ENCODE assay signal across 10 cellular contexts in genomic region chr14:55780156-55780946, GRCh38.
DNase-seq lines count a peak whose midpoint lies in the region; ATAC-seq and TF ChIP-seq lines count a peak whose summit lies in the region.
"Had no signal": no experiment of that assay in that cellular context is flagged by ENCODE, and none has a peak within 500 bp of the region (broad histone marks: within the 10 kb centered on the region; RNA-seq: fewer than 3 reads in every experiment).

No MANE protein-coding gene starts in this region.

- H3K27me3 ChIP-seq in BJ (ENCODE audit: control insufficient read depth, insufficient read depth, low read length) (no peaks in the 10 kb centered on the region), esophagus muscularis mucosa (no peaks in the 10 kb centered on the region)

- TF ChIP-seq CTCF in BJ (IDR thresholded peaks at IDR 0.05; ENCODE audit: insufficient read depth, low read depth, low read length): no peak
- no peak for TF ChIP-seq CTCF in esophagus muscularis mucosa (IDR thresholded peaks at IDR 0.05)
- TF ChIP-seq CTCF in nephron (IDR thresholded peaks at IDR 0.05; ENCODE audit: unreplicated experiment in 3 of 3): no peak

- H3K9me3 Mint-ChIP-seq in nephron: no peaks in the 10 kb centered on the region

- POLR2A ChIA-PET in BJ (lab: Charles Lee): no interaction called here

- H3K36me3 Mint-ChIP-seq in nephron (ENCODE audit: low read depth): no peaks in the 10 kb centered on the region

- peak overlapping the region; percentile 66 to 86 (median 83) for H3K27ac Mint-ChIP-seq in nephron

- CTCF ChIA-PET in BJ (lab: Yijun Ruan, JAX): interaction anchor here (0.7 to 0.9 kb wide), 2 partner anchors 9 to 11 kb away, joined by 3 read pairs; no protein-coding TSS in a partner anchor

- DNase-seq in BJ (ENCODE audit: low read depth) (peak; percentile 25), RKO (ENCODE audit: low spot score) (peak; percentile 16), esophagus muscularis mucosa (ENCODE audit: extremely low spot score) (no peak), NCI-H2171 treated with DMSO at 0.1 percent for 48 hours (lab: John Stamatoyannopoulos, UW) (no peak), KG1 (lab: John Stamatoyannopoulos, UW) (no peak), T-helper 2 cell (no peak)
- DNase-seq: DMS53, NCI-H345 had no signal

- no peak overlapping the region for H3K4me3 Mint-ChIP-seq in nephron

- H3K27ac ChIP-seq in esophagus muscularis mucosa (replicated peaks in 1 of 4): peak overlapping the region; percentile 4 to 46 (median 28)

- no peak for TF ChIP-seq EP300 in esophagus muscularis mucosa (IDR thresholded peaks at IDR 0.05)

- peaks cover 11% of the 10 kb centered on the region for H3K4me1 Mint-ChIP-seq in nephron

- H3K27me3 Mint-ChIP-seq in nephron (ENCODE audit: low read depth): peaks cover 8% of the 10 kb centered on the region

- H3K36me3 ChIP-seq in BJ (ENCODE audit: control insufficient read depth, insufficient read depth, low read length) (no peaks in the 10 kb centered on the region), esophagus muscularis mucosa (no peaks in the 10 kb centered on the region)

- H3K4me3 ChIP-seq in BJ (ENCODE audit: low read depth, low read length): no peak overlapping the region
- no peak overlapping the region for H3K4me3 ChIP-seq in esophagus muscularis mucosa

- no peak for ATAC-seq in HG03457 (IDR thresholded peaks at IDR 0.05; ENCODE audit: unreplicated experiment)

- WGBS in esophagus muscularis mucosa: 37% methylated on average over 8 of the region's 8 CpGs

- H3K4me1 ChIP-seq in esophagus muscularis mucosa: peaks cover 15 to 21% (median 18%) of the 10 kb centered on the region in 4 donors

- intact Hi-C loops in esophagus muscularis mucosa (cut with DNase I): no loop called here

- no peak for TF ChIP-seq POLR2A in esophagus muscularis mucosa (IDR thresholded peaks at IDR 0.05; ENCODE audit: low read depth)

- H3K9me3 ChIP-seq in esophagus muscularis mucosa: no peaks in the 10 kb centered on the region

Comparison
In these comparisons a context has a peak if more than half of its experiments do, and no peak if none do; other contexts are left out.
1. DNase-seq: peak in BJ (single experiment) and RKO (single experiment); none in esophagus muscularis mucosa (single experiment), NCI-H2171 treated with DMSO at 0.1 percent for 48 hours (single experiment), KG1 (single experiment) and T-helper 2 cell (0 of 5).